11 cellular contexts compared by ENCODE assay signal in genomic region chr1:87236585-87236984, GRCh38.
"Had no signal": no experiment of that assay in that cellular context is flagged by ENCODE, and none has a peak within 500 bp of the region (broad histone marks: within the 10 kb centered on the region; RNA-seq: fewer than 3 reads in every experiment).

No MANE protein-coding gene starts in this region.

- H3K27ac Mint-ChIP-seq: stimulated activated naive CD8-positive, alpha-beta T cell treated with anti-CD3 and anti-CD28 coated beads, Interleukin-15, amount 100 ng/mL, for 72 hours; T-helper 17 cell had no signal

- H3K4me3 Mint-ChIP-seq: neural crest cell; stimulated activated naive CD8-positive, alpha-beta T cell treated with anti-CD3 and anti-CD28 coated beads, Interleukin-15, amount 100 ng/mL, for 72 hours; T-helper 17 cell had no signal

- DNase-seq: activated naive CD4-positive, alpha-beta T cell; aorta; dorsolateral prefrontal cortex; kidney glomerular epithelial cell; ovary; stimulated activated CD4-positive, alpha-beta T cell treated with anti-CD3 and anti-CD28 coated beads, Interleukin-2, amount 100 ng/mL, for 48 hours; stimulated activated CD8-positive, alpha-beta memory T cell treated with anti-CD3 and anti-CD28 coated beads, Interleukin-4, amount 100 ng/mL, for 48 hours; stimulated activated naive CD8-positive, alpha-beta T cell treated with anti-CD3 and anti-CD28 coated beads, Interleukin-15, amount 100 ng/mL, for 72 hours; T-helper 17 cell had no signal

- ATAC-seq: gastroesophageal sphincter; stimulated activated naive CD8-positive, alpha-beta T cell treated with anti-CD3 and anti-CD28 coated beads, Interleukin-15, amount 100 ng/mL, for 72 hours; T-helper 17 cell had no signal

- H3K9me3 Mint-ChIP-seq: stimulated activated naive CD8-positive, alpha-beta T cell treated with anti-CD3 and anti-CD28 coated beads, Interleukin-15, amount 100 ng/mL, for 72 hours had no signal

- H3K4me1 Mint-ChIP-seq: neural crest cell; stimulated activated naive CD8-positive, alpha-beta T cell treated with anti-CD3 and anti-CD28 coated beads, Interleukin-15, amount 100 ng/mL, for 72 hours; T-helper 17 cell had no signal
